ENCODE assay signal across 27 cellular contexts in genomic region chr6:158575550-158575949, GRCh38. TPM values are rescaled to one million over a fixed set of nuclear protein-coding genes. Genes with fewer than 3 reads are reported as not detected.
DNase-seq lines count a peak whose midpoint lies in the region; ATAC-seq and TF ChIP-seq lines count a peak whose summit lies in the region.
"Had no signal": no experiment of that assay in that cellular context is flagged by ENCODE, and none has a peak within 500 bp of the region (broad histone marks: within the 10 kb centered on the region; RNA-seq: fewer than 3 reads in every experiment).

No MANE protein-coding gene starts in this region.

- ATAC-seq in central memory CD8-positive, alpha-beta T cell (replicated peaks; ENCODE audit: extremely low read depth, poor library complexity, severe bottlenecking), result no peak
- ATAC-seq in left lung, result peak; percentile 19
- ATAC-seq: activated naive CD8-positive, alpha-beta T cell treated with anti-CD3 and anti-CD28 coated beads, Interleukin-2, amount 50 U/mL, for 24 hours; sciatic nerve had no signal

- POLR2A ChIA-PET in RWPE1 (lab: Yijun Ruan, JAX; ENCODE audit: low non-redundant PET), result no interaction called here

- TF ChIP-seq EP300 in stomach (IDR thresholded peaks at IDR 0.05), result no peak

- H3K4me1 ChIP-seq in left lung, result peaks cover 0 to 24% of the 10 kb centered on the region in 2 donors
- peaks cover 24 to 57% (median 51%) of the 10 kb centered on the region in 4 donors for H3K4me1 ChIP-seq in stomach
- H3K4me1 ChIP-seq: SJCRH30, tibial nerve had no signal

- peak; percentile 20 for DNase-seq in NCI-H226
- no peak for DNase-seq in central memory CD8-positive, alpha-beta T cell (ENCODE audit: low spot score in 2 of 2)
- DNase-seq in left lung, result no peak
- no peak for DNase-seq in stomach
- no peak for DNase-seq in RWPE1 (ENCODE audit: low spot score)
- DNase-seq in NCI-H526 treated with DMSO at 0.1 percent for 48 hours (lab: John Stamatoyannopoulos, UW), result no peak
- no peak for DNase-seq in Kasumi-1 (lab: John Stamatoyannopoulos, UW)
- DNase-seq: activated CD4-positive, alpha-beta T cell treated with anti-CD3 and anti-CD28 coated beads, Interleukin-2, amount 10 ng/mL, durations not matched to agents 24 days and 14 days; activated gamma-delta T cell treated with Interleukin-2 at 50 U/mL for 16 hours; activated naive CD8-positive, alpha-beta T cell treated with anti-CD3 and anti-CD28 coated beads, Interleukin-2, amount 50 U/mL, for 24 hours; activated T-cell treated with anti-CD3 and anti-CD28 coated beads, Interleukin-2, amount 50 U/mL, for 1 hour; C1 segment of cervical spinal cord; Calu3; central memory CD4-positive, alpha-beta T cell; DMS79; dorsolateral prefrontal cortex; GF-D8; GM23248; NCI-H1436 treated with DMSO at 0.1 percent for 48 hours; NCI-H774; SJCRH30; stimulated activated CD4-positive, alpha-beta T cell treated with anti-CD3 and anti-CD28 coated beads, Interleukin-4, amount 100 ng/mL, for 24 hours; T1000 had no signal

- no peaks in the 10 kb centered on the region for H3K27me3 ChIP-seq in left lung
- no peaks in the 10 kb centered on the region for H3K27me3 ChIP-seq in stomach
- H3K27me3 ChIP-seq: dorsolateral prefrontal cortex, hepatocyte, SJCRH30, tibial nerve had no signal

- H3K27ac ChIP-seq in left lung (no peak overlapping the region), stomach (peak overlapping the region; percentile 26 to 87 (median 65)), RWPE1 (no peak overlapping the region)
- H3K27ac ChIP-seq: dorsolateral prefrontal cortex, GM23248, hepatocyte, parathyroid adenoma, SJCRH30, tibial nerve had no signal

- H3K4me3 Mint-ChIP-seq in central memory CD8-positive, alpha-beta T cell, result no peak overlapping the region
- H3K4me3 Mint-ChIP-seq: activated CD4-positive, alpha-beta T cell treated with anti-CD3 and anti-CD28 coated beads, Interleukin-2, amount 10 ng/mL, durations not matched to agents 24 days and 14 days; activated naive CD8-positive, alpha-beta T cell treated with anti-CD3 and anti-CD28 coated beads, Interleukin-2, amount 50 U/mL, for 24 hours had no signal

- H3K9me3 ChIP-seq in left lung (no peaks in the 10 kb centered on the region), stomach (no peaks in the 10 kb centered on the region)

- WGBS in stomach, 5 donors, result 25 to 63% (median 42%) methylated on average over 4 of the region's 4 CpGs

- no peak for TF ChIP-seq POLR2A in stomach (IDR thresholded peaks at IDR 0.05)

- no peak for TF ChIP-seq CTCF in left lung (IDR thresholded peaks at IDR 0.05)
- TF ChIP-seq CTCF in stomach (IDR thresholded peaks at IDR 0.05), result no peak
- TF ChIP-seq CTCF in RWPE1 (conservative IDR thresholded peaks at IDR 0.05; ENCODE audit: low read depth), result no peak

- peaks cover 22% of the 10 kb centered on the region for H3K36me3 Mint-ChIP-seq in central memory CD8-positive, alpha-beta T cell (ENCODE audit: insufficient read depth)

- H3K4me3 ChIP-seq in left lung (no peak overlapping the region), stomach (no peak overlapping the region)
- H3K4me3 ChIP-seq: dorsolateral prefrontal cortex, GM23248, hepatocyte, SJCRH30, tibial nerve had no signal

- intact Hi-C loops in left lung (cut with DNase I) (no loop called here), stomach (cut with DNase I; ENCODE audit: low total_unique reads) (no loop called here)

- H3K9me3 Mint-ChIP-seq in central memory CD8-positive, alpha-beta T cell, result no peaks in the 10 kb centered on the region
- H3K9me3 Mint-ChIP-seq: activated CD4-positive, alpha-beta T cell treated with anti-CD3 and anti-CD28 coated beads, Interleukin-2, amount 10 ng/mL, durations not matched to agents 24 days and 14 days; activated naive CD8-positive, alpha-beta T cell treated with anti-CD3 and anti-CD28 coated beads, Interleukin-2, amount 50 U/mL, for 24 hours had no signal

- peaks cover 0 to 29% of the 10 kb centered on the region in 2 donors for H3K36me3 ChIP-seq in left lung
- H3K36me3 ChIP-seq in stomach, result peaks cover 0 to 23% (median 2%) of the 10 kb centered on the region in 4 donors

- no peaks in the 10 kb centered on the region for H3K27me3 Mint-ChIP-seq in central memory CD8-positive, alpha-beta T cell
- H3K27me3 Mint-ChIP-seq: activated CD4-positive, alpha-beta T cell treated with anti-CD3 and anti-CD28 coated beads, Interleukin-2, amount 10 ng/mL, durations not matched to agents 24 days and 14 days; activated naive CD8-positive, alpha-beta T cell treated with anti-CD3 and anti-CD28 coated beads, Interleukin-2, amount 50 U/mL, for 24 hours had no signal

- H3K4me1 Mint-ChIP-seq in central memory CD8-positive, alpha-beta T cell, result peaks cover 72% of the 10 kb centered on the region

- CTCF ChIA-PET in RWPE1 (lab: Yijun Ruan, JAX), result no interaction called here

- H3K27ac Mint-ChIP-seq in central memory CD8-positive, alpha-beta T cell (ENCODE audit: low read depth), result peak overlapping the region; percentile 29
- H3K27ac Mint-ChIP-seq: activated CD4-positive, alpha-beta T cell treated with anti-CD3 and anti-CD28 coated beads, Interleukin-2, amount 10 ng/mL, durations not matched to agents 24 days and 14 days; activated naive CD8-positive, alpha-beta T cell treated with anti-CD3 and anti-CD28 coated beads, Interleukin-2, amount 50 U/mL, for 24 hours had no signal

RNA-seq across cellular contexts. Expression of gene TMEM181, which starts 15.7 kb away (rescaled TPM):
- 10 to 100 TPM; 31.8 to 33.3 TPM for total RNA-seq in left lung
- total RNA-seq in stomach, result 10 to 100 TPM in 3 of 5 donors, 1 to 10 TPM in 2; 2.9 to 62.2 (median 25.4) TPM
- 10 to 100 TPM in 2 of 3 donors, 1 to 10 TPM in 1; 7.8 to 16.7 (median 13.3) TPM for polyA plus RNA-seq in stomach

Comparison
In these comparisons a context has a peak if more than half of its experiments do, and no peak if none do; other contexts are left out.
1. H3K27ac ChIP-seq: peak in stomach (5 of 5); none in left lung (0 of 2) and RWPE1 (single experiment).